In the genomic region with DNA sequence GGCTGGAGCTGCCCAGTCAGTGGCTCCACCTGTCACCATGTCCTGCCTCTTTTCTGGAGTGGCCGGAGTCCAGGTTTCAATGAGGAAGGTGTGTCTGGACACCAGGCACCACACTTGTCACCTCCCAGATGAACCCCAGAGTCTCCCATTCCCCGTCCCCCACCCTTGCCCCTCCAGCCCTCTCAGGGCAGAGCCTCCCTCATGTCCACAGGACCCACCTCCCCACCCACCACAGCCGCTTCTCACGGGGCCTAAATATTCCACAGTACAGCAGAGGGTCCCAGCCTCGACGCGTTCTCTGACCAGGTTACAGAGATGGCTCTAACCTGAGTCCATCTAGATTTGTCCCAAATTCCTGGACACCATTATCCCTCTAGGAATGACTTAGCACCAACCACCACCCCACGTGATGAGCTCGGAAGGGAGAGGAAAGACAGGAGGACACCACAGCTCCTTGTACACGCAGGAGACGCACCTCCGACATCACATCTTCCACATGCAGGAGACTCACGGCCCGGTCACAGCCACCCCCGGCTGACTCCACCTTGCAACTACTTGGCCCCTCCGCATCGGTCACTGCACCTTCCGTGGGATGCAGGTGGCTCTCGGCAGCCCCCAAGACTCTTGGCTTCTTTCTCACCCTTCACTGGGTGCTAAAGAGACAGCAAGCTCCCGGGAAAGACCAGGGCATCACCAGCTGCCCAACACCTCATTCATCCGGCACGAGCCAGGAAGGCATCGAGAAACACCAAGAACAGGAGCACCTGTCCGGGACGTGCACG, we compare ENCODE assay signal across 16 cellular contexts.
"Had no signal": no experiment of that assay in that cellular context is flagged by ENCODE, and none has a peak within 500 bp of the region (broad histone marks: within the 10 kb centered on the region; RNA-seq: fewer than 3 reads in every experiment).

No MANE protein-coding gene starts in this region.

- H3K9me3 Mint-ChIP-seq: activated naive CD8-positive, alpha-beta T cell treated with anti-CD3 and anti-CD28 coated beads for 36 hours; T-helper 1 cell treated with Interleukin-12 subunit alpha and Interleukin-12 subunit beta and Interleukin-4 antibody, amounts not matched to agents 30 μg/mL and 1 μg/mL, for 36 hours had no signal

- H3K27me3 Mint-ChIP-seq: activated naive CD8-positive, alpha-beta T cell treated with anti-CD3 and anti-CD28 coated beads for 36 hours had no signal

- ATAC-seq: activated CD8-positive, alpha-beta T cell treated with anti-CD3 and anti-CD28 coated beads, Interleukin-2, amount 10 ng/mL, durations not matched to agents 7 days and 5 days; PC-3; WTC11 had no signal

- H3K36me3 Mint-ChIP-seq: activated naive CD8-positive, alpha-beta T cell treated with anti-CD3 and anti-CD28 coated beads for 36 hours had no signal

- H3K4me3 Mint-ChIP-seq: activated CD8-positive, alpha-beta T cell treated with anti-CD3 and anti-CD28 coated beads, Interleukin-2, amount 10 ng/mL, durations not matched to agents 7 days and 5 days; activated naive CD8-positive, alpha-beta T cell treated with anti-CD3 and anti-CD28 coated beads for 36 hours; T-helper 1 cell treated with Interleukin-12 subunit alpha and Interleukin-12 subunit beta and Interleukin-4 antibody, amounts not matched to agents 30 μg/mL and 1 μg/mL, for 36 hours; WTC11 had no signal

- H3K4me1 Mint-ChIP-seq: activated naive CD8-positive, alpha-beta T cell treated with anti-CD3 and anti-CD28 coated beads for 36 hours had no signal

- DNase-seq: activated CD4-positive, alpha-beta T cell treated with anti-CD3 and anti-CD28 coated beads for 48 hours; activated CD4-positive, alpha-beta T cell treated with anti-CD3 and anti-CD28 coated beads, Interleukin-2, amount 50 U/mL, for 4 hours; activated CD4-positive, CD25-positive, alpha-beta regulatory T cell treated with anti-CD3 and anti-CD28 coated beads, Interleukin-2, amount 50 U/mL, for 72 hours; activated CD8-positive, alpha-beta memory T cell treated with anti-CD3 and anti-CD28 coated beads, Interleukin-2, amount 50 U/mL, for 48 hours; activated CD8-positive, alpha-beta T cell treated with anti-CD3 and anti-CD28 coated beads, Interleukin-2, amount 10 ng/mL, durations not matched to agents 7 days and 5 days; activated naive CD4-positive, alpha-beta T cell treated with Interleukin-2 at 50 U/mL for 16 hours; activated naive CD8-positive, alpha-beta T cell treated with anti-CD3 and anti-CD28 coated beads for 36 hours; activated T-cell treated with anti-CD3 and anti-CD28 coated beads, Interleukin-2, amount 50 U/mL, for 1 hour; Kasumi-1; KBM-7; NCI-H2081; NCI-H510A treated with DMSO at 0.1 percent for 48 hours; PC-3; SHP77 treated with DMSO at 0.1 percent for 48 hours had no signal

- H3K27ac Mint-ChIP-seq: activated CD8-positive, alpha-beta T cell treated with anti-CD3 and anti-CD28 coated beads, Interleukin-2, amount 10 ng/mL, durations not matched to agents 7 days and 5 days; activated naive CD8-positive, alpha-beta T cell treated with anti-CD3 and anti-CD28 coated beads for 36 hours; T-helper 1 cell treated with Interleukin-12 subunit alpha and Interleukin-12 subunit beta and Interleukin-4 antibody, amounts not matched to agents 30 μg/mL and 1 μg/mL, for 36 hours; WTC11 had no signal
